Comparison of ENCODE assay signal across 24 cellular contexts in the genomic region with DNA sequence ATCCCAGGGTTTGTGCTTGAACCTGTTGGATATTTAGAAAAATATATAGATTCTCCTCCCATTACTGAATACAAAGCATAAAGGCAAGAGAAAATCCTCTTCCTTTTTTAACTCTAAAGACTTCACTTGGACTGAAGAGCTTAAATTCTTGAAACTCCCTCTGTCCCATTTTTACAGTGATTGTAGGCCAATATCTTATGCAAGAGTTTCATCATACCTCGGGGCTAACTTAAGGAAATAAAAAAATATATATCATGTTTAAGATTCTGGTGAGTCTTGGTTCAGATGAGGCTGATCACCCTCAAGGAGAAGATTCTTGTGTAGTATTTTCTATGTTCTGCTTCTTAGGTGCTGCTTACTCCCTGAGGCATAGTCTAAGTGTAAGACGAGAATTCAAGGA.
"Had no signal": no experiment of that assay in that cellular context is flagged by ENCODE, and none has a peak within 500 bp of the region (broad histone marks: within the 10 kb centered on the region; RNA-seq: fewer than 3 reads in every experiment).

No MANE protein-coding gene starts in this region.

- DNase-seq: activated CD4-positive, alpha-beta T cell treated with anti-CD3 and anti-CD28 coated beads for 1 hour; activated CD4-positive, alpha-beta T cell treated with anti-CD3 and anti-CD28 coated beads, Interleukin-2, amount 10 ng/mL, durations not matched to agents 7 days and 5 days; activated CD8-positive, alpha-beta T cell treated with anti-CD3 and anti-CD28 coated beads for 36 hours; activated T-cell treated with anti-CD3 and anti-CD28 coated beads, Interleukin-2, amount 50 U/mL, for 48 hours; aorta; body of pancreas; cortex of kidney; effector memory CD8-positive, alpha-beta T cell; gastrocnemius medialis; glutamatergic neuron; left ventricle myocardium superior; naive B cell; nephron progenitor cell; spleen; stimulated activated naive CD4-positive, alpha-beta T cell; T1000 had no signal

- H3K4me1 Mint-ChIP-seq: activated CD4-positive, alpha-beta T cell treated with anti-CD3 and anti-CD28 coated beads, Interleukin-2, amount 10 ng/mL, durations not matched to agents 7 days and 5 days; naive B cell; nephron progenitor cell had no signal

- H3K27ac Mint-ChIP-seq: activated CD4-positive, alpha-beta T cell treated with anti-CD3 and anti-CD28 coated beads, Interleukin-2, amount 10 ng/mL, durations not matched to agents 7 days and 5 days; activated CD8-positive, alpha-beta T cell treated with anti-CD3 and anti-CD28 coated beads for 36 hours; activated naive CD4-positive, alpha-beta T cell treated with anti-CD3 and anti-CD28 coated beads, Interleukin-2, amount 50 U/mL, for 72 hours; activated T-helper 2 cell treated with anti-CD3 and anti-CD28 coated beads, Interferon-gamma antibody, Interleukin-2, Interleukin-4, amounts not matched to agents 10 μg/mL and 5 μg/mL and 100 μg/mL, durations not matched to agents 14 hours and 24 hours and 36 hours; effector memory CD8-positive, alpha-beta T cell; naive B cell; nephron progenitor cell had no signal

- H3K4me3 ChIP-seq: body of pancreas, gastrocnemius medialis, right atrium auricular region, spleen, tibial nerve had no signal

- H3K9me3 Mint-ChIP-seq: activated CD4-positive, alpha-beta T cell treated with anti-CD3 and anti-CD28 coated beads, Interleukin-2, amount 10 ng/mL, durations not matched to agents 7 days and 5 days; activated CD8-positive, alpha-beta T cell treated with anti-CD3 and anti-CD28 coated beads for 36 hours; nephron progenitor cell had no signal

- FAIRE-seq: endothelial cell of umbilical vein, islet of Langerhans, urothelium cell line had no signal

- H3K4me3 Mint-ChIP-seq: activated CD4-positive, alpha-beta T cell treated with anti-CD3 and anti-CD28 coated beads, Interleukin-2, amount 10 ng/mL, durations not matched to agents 7 days and 5 days; activated CD8-positive, alpha-beta T cell treated with anti-CD3 and anti-CD28 coated beads for 36 hours; effector memory CD8-positive, alpha-beta T cell; naive B cell; nephron progenitor cell had no signal

- H3K36me3 Mint-ChIP-seq: activated naive CD4-positive, alpha-beta T cell treated with anti-CD3 and anti-CD28 coated beads, Interleukin-2, amount 50 U/mL, for 72 hours; naive B cell had no signal

- H3K27me3 Mint-ChIP-seq: activated CD4-positive, alpha-beta T cell treated with anti-CD3 and anti-CD28 coated beads, Interleukin-2, amount 10 ng/mL, durations not matched to agents 7 days and 5 days; activated CD8-positive, alpha-beta T cell treated with anti-CD3 and anti-CD28 coated beads for 36 hours; effector memory CD8-positive, alpha-beta T cell; naive B cell had no signal

- ATAC-seq: activated CD8-positive, alpha-beta T cell treated with anti-CD3 and anti-CD28 coated beads for 36 hours; activated naive CD4-positive, alpha-beta T cell treated with anti-CD3 and anti-CD28 coated beads, Interleukin-2, amount 50 U/mL, for 72 hours; body of pancreas; effector memory CD8-positive, alpha-beta T cell; esophagus mucosa; gastrocnemius medialis; left ventricle myocardium superior had no signal
